ENCODE assay signal across 25 cellular contexts in the genomic region with DNA sequence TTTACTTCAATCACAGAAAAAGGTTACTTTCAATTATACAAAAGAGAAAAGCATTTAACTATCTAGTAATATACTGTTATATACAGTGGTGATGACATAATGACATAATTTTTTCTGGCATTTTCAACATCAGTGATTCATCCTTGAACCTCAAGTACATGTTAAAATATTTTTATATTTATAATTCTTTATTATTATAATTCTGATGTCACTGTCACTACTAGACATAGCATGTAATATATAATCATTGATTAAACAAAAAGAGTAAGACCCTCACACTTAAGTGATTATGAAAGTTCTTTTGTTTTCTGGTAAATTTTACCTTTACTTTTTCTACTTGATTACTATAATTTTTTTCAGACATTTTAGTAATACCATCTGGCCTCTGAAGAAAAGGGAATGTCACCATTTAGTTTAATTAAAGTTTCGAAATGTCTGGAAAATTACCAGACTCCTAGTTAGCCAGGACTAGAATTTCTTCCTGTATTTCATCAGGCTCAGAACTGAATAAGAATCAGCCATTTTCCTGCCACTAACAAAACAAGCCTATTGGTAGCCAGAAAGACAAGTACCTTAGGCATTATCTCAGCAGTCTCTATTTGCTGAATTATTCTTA.
DNase-seq lines count a peak whose midpoint lies in the region; ATAC-seq and TF ChIP-seq lines count a peak whose summit lies in the region.
"Had no signal": no experiment of that assay in that cellular context is flagged by ENCODE, and none has a peak within 500 bp of the region (broad histone marks: within the 10 kb centered on the region; RNA-seq: fewer than 3 reads in every experiment).

No MANE protein-coding gene starts in this region.

- H3K36me3 Mint-ChIP-seq in CD4-positive, alpha-beta T cell (ENCODE audit: low read depth) = no peaks in the 10 kb centered on the region
- H3K36me3 Mint-ChIP-seq in osteocyte (ENCODE audit: unreplicated experiment) = no peaks in the 10 kb centered on the region
- H3K36me3 Mint-ChIP-seq: activated naive CD8-positive, alpha-beta T cell treated with anti-CD3 and anti-CD28 coated beads for 36 hours; IgD-negative memory B cell; stimulated activated naive B cell treated with anti-CD40 and anti-IgM and Interleukin-4, amounts not matched to agents 10 μg/mL and 1 μg/mL and 100 μg/mL, for 72 hours had no signal

- H3K27me3 ChIP-seq in right cardiac atrium (ENCODE audit: control insufficient read depth, insufficient read depth) = no peaks in the 10 kb centered on the region
- H3K27me3 ChIP-seq in CD4-positive, alpha-beta T cell (ENCODE audit: control insufficient read depth, insufficient read depth, low read length) = no peaks in the 10 kb centered on the region
- H3K27me3 ChIP-seq: foreskin keratinocyte, sigmoid colon, upper lobe of right lung had no signal

- no peaks in the 10 kb centered on the region for H3K9me3 ChIP-seq in right cardiac atrium (ENCODE audit: control insufficient read depth, low read length)
- H3K9me3 ChIP-seq in HEK293 (ENCODE audit: control insufficient read depth, insufficient read depth, low read depth, low read length) = no peaks in the 10 kb centered on the region
- no peaks in the 10 kb centered on the region for H3K9me3 ChIP-seq in CD4-positive, alpha-beta T cell (ENCODE audit: control insufficient read depth, low read length)
- H3K9me3 ChIP-seq: sigmoid colon, upper lobe of right lung had no signal

- TF ChIP-seq CTCF in HEK293 (tag by site-specific recombination; IDR thresholded peaks at IDR 0.05) = no peak
- TF ChIP-seq CTCF in fibroblast of mammary gland (conservative IDR thresholded peaks at IDR 0.05; ENCODE audit: control insufficient read depth, insufficient read depth, low read depth, low read length) = no peak
- TF ChIP-seq CTCF in CD4-positive, alpha-beta T cell (IDR thresholded peaks at IDR 0.05) = no peak
- TF ChIP-seq CTCF in osteocyte (IDR thresholded peaks at IDR 0.05) = no peak

- H3K27ac Mint-ChIP-seq in CD4-positive, alpha-beta T cell = no peak overlapping the region
- no peak overlapping the region for H3K27ac Mint-ChIP-seq in osteocyte (ENCODE audit: unreplicated experiment)
- H3K27ac Mint-ChIP-seq: activated CD4-positive, alpha-beta T cell treated with anti-CD3 and anti-CD28 coated beads, Interleukin-2, amount 10 ng/mL, durations not matched to agents 24 days and 14 days; activated naive CD8-positive, alpha-beta T cell treated with anti-CD3 and anti-CD28 coated beads for 36 hours; IgD-negative memory B cell; stimulated activated naive B cell treated with anti-CD40 and anti-IgM and Interleukin-4, amounts not matched to agents 10 μg/mL and 1 μg/mL and 100 μg/mL, for 72 hours had no signal

- DNase-seq in Right ventricle myocardium superior (no peak), right cardiac atrium (no peak), fibroblast of mammary gland (ENCODE audit: low read depth) (peak; percentile 72), renal cortical epithelial cell (ENCODE audit: low read depth) (peak; percentile 59), osteocyte (ENCODE audit: extremely low spot score, unreplicated experiment) (no peak)
- no peak for DNase-seq in CD4-positive, alpha-beta T cell
- DNase-seq: activated CD4-positive, alpha-beta T cell treated with anti-CD3 and anti-CD28 coated beads, Interleukin-2, amount 10 ng/mL, durations not matched to agents 24 days and 14 days; activated effector memory CD4-positive, alpha-beta T cell treated with anti-CD3 and anti-CD28 coated beads, Interleukin-2, amount 50 U/mL, for 16 hours; activated naive CD8-positive, alpha-beta T cell treated with anti-CD3 and anti-CD28 coated beads for 36 hours; activated T-cell treated with anti-CD3 and anti-CD28 coated beads, Interleukin-2, amount 50 U/mL, for 1 hour; dermis blood vessel endothelial cell; foreskin keratinocyte; NCI-H1092; NCI-H187 treated with DMSO at 0.1 percent for 48 hours; NCI-H774; sigmoid colon; stimulated activated CD4-positive, alpha-beta T cell treated with anti-CD3 and anti-CD28 coated beads, Interleukin-15, amount 100 ng/mL, for 24 hours; stimulated activated naive B cell treated with anti-CD40 and anti-IgM and Interleukin-4, amounts not matched to agents 10 μg/mL and 1 μg/mL and 100 μg/mL, for 72 hours; upper lobe of right lung had no signal

- no peaks in the 10 kb centered on the region for H3K9me3 Mint-ChIP-seq in CD4-positive, alpha-beta T cell
- no peaks in the 10 kb centered on the region for H3K9me3 Mint-ChIP-seq in osteocyte (ENCODE audit: unreplicated experiment)
- H3K9me3 Mint-ChIP-seq: activated CD4-positive, alpha-beta T cell treated with anti-CD3 and anti-CD28 coated beads, Interleukin-2, amount 10 ng/mL, durations not matched to agents 24 days and 14 days; activated naive CD8-positive, alpha-beta T cell treated with anti-CD3 and anti-CD28 coated beads for 36 hours; central memory CD8-positive, alpha-beta T cell; IgD-negative memory B cell; stimulated activated naive B cell treated with anti-CD40 and anti-IgM and Interleukin-4, amounts not matched to agents 10 μg/mL and 1 μg/mL and 100 μg/mL, for 72 hours had no signal

- H3K4me1 ChIP-seq in right cardiac atrium (ENCODE audit: control insufficient read depth, insufficient read depth, low read length) = peaks cover 11% of the 10 kb centered on the region
- H3K4me1 ChIP-seq in HEK293 (ENCODE audit: control insufficient read depth, insufficient read depth, low read length) = peaks cover 6% of the 10 kb centered on the region; the same call in 1 of the 2 replicates

- H3K4me3 ChIP-seq in right cardiac atrium (ENCODE audit: low read length) = no peak overlapping the region
- H3K4me3 ChIP-seq in HEK293 (ENCODE audit: low read depth, low read length) = no peak overlapping the region
- no peak overlapping the region for H3K4me3 ChIP-seq in fibroblast of mammary gland (ENCODE audit: control insufficient read depth, low read depth, low read length)
- H3K4me3 ChIP-seq: sigmoid colon, upper lobe of right lung had no signal

- CTCF ChIA-PET in HEK293 (lab: Yijun Ruan, JAX) = interaction anchor here (1.4 kb wide), 1 partner anchor 102 kb away, joined by 3 read pairs; no protein-coding TSS in a partner anchor
- CTCF ChIA-PET in CD4-positive, alpha-beta T cell (lab: Charles Lee) = no interaction called here

- 56% methylated on average over 1 of the region's 1 CpG for WGBS in right cardiac atrium

- H3K4me3 Mint-ChIP-seq in CD4-positive, alpha-beta T cell = no peak overlapping the region
- H3K4me3 Mint-ChIP-seq in osteocyte (ENCODE audit: unreplicated experiment) = no peak overlapping the region
- H3K4me3 Mint-ChIP-seq: activated CD4-positive, alpha-beta T cell treated with anti-CD3 and anti-CD28 coated beads, Interleukin-2, amount 10 ng/mL, durations not matched to agents 24 days and 14 days; activated naive CD8-positive, alpha-beta T cell treated with anti-CD3 and anti-CD28 coated beads for 36 hours; central memory CD8-positive, alpha-beta T cell; IgD-negative memory B cell; stimulated activated naive B cell treated with anti-CD40 and anti-IgM and Interleukin-4, amounts not matched to agents 10 μg/mL and 1 μg/mL and 100 μg/mL, for 72 hours had no signal

- H3K4me1 Mint-ChIP-seq in CD4-positive, alpha-beta T cell (ENCODE audit: low read depth) = peaks cover 6% of the 10 kb centered on the region
- H3K4me1 Mint-ChIP-seq in osteocyte (ENCODE audit: unreplicated experiment) = peaks cover 11% of the 10 kb centered on the region
- H3K4me1 Mint-ChIP-seq: IgD-negative memory B cell; stimulated activated naive B cell treated with anti-CD40 and anti-IgM and Interleukin-4, amounts not matched to agents 10 μg/mL and 1 μg/mL and 100 μg/mL, for 72 hours had no signal

- H3K36me3 ChIP-seq in HEK293 (ENCODE audit: control insufficient read depth in 2 of 2, insufficient read depth in 1 of 2, low read length in 2 of 2) = no peaks in the 10 kb centered on the region
- H3K36me3 ChIP-seq: sigmoid colon, upper lobe of right lung had no signal

- no peak overlapping the region for H3K27ac ChIP-seq in right cardiac atrium (ENCODE audit: low read length)
- no peak overlapping the region for H3K27ac ChIP-seq in HEK293 (ENCODE audit: extremely low read depth, low read depth, low read length)
- no peak overlapping the region for H3K27ac ChIP-seq in CD4-positive, alpha-beta T cell (ENCODE audit: low read depth, low read length)
- H3K27ac ChIP-seq: C4-2B, foreskin keratinocyte, upper lobe of right lung had no signal

- peaks cover 18% of the 10 kb centered on the region for H3K27me3 Mint-ChIP-seq in CD4-positive, alpha-beta T cell
- no peaks in the 10 kb centered on the region for H3K27me3 Mint-ChIP-seq in osteocyte (ENCODE audit: unreplicated experiment)

- peak; percentile 18 for ATAC-seq in Right ventricle myocardium superior (ENCODE audit: poor library complexity)
- no peak for ATAC-seq in right cardiac atrium
- ATAC-seq in HG03571 (IDR thresholded peaks at IDR 0.05; ENCODE audit: unreplicated experiment) = no peak
- no peak for ATAC-seq in CD4-positive, alpha-beta T cell (ENCODE audit: poor library complexity)
- ATAC-seq: foreskin keratinocyte; HCT116; stimulated activated naive B cell treated with anti-CD40 and anti-IgM and Interleukin-4, amounts not matched to agents 10 μg/mL and 1 μg/mL and 100 μg/mL, for 72 hours; upper lobe of right lung had no signal

- intact Hi-C loops in Right ventricle myocardium superior (cut with DNase I) (no loop called here), right cardiac atrium (cut with DNase I) (loop anchor here in 2 of 4 donors (10.0 kb wide), 2 partner anchors 63 to 73 kb away; partner anchors contain the start of gene FILIP1 (in 1 of the 2))
- intact Hi-C loops in CD4-positive, alpha-beta T cell (cut with DNase I, micrococcal nuclease) = no loop called here

- POLR2A ChIA-PET in HEK293 (lab: Yijun Ruan, JAX) = no interaction called here
- POLR2A ChIA-PET in CD4-positive, alpha-beta T cell (lab: Charles Lee) = no interaction called here

TF ChIP-seq in HEK293, 187 proteins besides CTCF, POLR2A, EP300 and RAD21:
- TF ChIP-seq ZNF157 (tag by site-specific recombination; IDR thresholded peaks at IDR 0.05) (no peak), ATF2 (tag by site-specific recombination; IDR thresholded peaks at IDR 0.05; ENCODE audit: low read depth) (peak; percentile 57), ZNF23 (tag by site-specific recombination; IDR thresholded peaks at IDR 0.05; ENCODE audit: borderline replicate concordance) (no peak)

Comparison
In these comparisons a context has a peak if more than half of its experiments do, and no peak if none do; other contexts are left out.
1. DNase-seq: peak in fibroblast of mammary gland (single experiment) and renal cortical epithelial cell (single experiment); none in Right ventricle myocardium superior (single experiment), right cardiac atrium (0 of 3), CD4-positive, alpha-beta T cell (0 of 10) and osteocyte (single experiment).